In the genomic region with DNA sequence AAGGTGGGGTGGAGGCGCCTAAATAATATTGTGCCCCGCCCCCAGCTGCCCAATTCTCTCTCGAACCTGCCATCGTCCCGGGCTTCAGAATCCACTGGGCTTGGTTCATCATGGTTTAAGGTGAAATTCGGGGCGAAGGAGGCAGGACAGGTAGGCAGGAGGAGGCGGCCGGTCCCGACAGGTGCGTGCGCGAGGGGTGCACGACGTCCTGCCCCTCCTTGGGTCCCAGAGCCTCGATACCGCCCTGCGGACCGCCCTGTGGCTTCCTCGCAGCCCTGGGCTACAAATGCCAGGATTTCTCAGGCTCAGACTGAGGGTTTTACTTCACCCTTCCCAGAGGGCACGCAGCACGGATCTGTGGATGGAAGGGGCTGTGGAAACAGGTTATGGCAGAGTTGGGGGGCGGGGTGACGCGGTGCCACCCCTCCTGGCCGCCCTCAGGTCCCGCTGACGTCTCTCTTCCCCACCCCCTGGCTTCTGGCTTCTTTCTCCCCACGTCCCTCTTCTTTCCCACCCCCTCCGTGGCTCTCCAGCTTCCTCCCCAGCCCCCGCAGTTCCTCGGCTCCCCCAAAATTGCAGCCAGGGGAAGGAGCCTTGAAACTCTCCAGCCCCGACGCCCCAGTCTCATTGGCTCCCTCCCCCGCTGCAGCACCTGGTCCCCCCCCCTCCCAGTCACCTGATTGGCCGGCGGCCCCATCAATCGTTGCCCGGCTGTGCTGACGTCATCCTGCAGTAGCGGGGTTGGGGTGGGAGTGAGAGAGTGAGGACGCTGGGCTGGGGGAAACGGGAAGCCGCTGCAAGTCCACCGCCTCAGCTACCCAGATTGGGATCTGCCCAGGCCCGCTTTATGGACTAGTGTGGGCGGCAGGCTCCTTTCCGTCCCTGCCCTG, we compare ENCODE assay signal across 1 cellular context.
TF ChIP-seq lines count a peak whose summit lies in the region.

Gene CLSTN3 (plus strand): TSS at position 725 of the 890 bp plus-strand sequence. CDS start 278 bp downstream, outside the sequence.

TF ChIP-seq in K562, 482 proteins besides CTCF, POLR2A, EP300 and RAD21 (continued from another document and continues in another):
- TF ChIP-seq, protein P1, sequence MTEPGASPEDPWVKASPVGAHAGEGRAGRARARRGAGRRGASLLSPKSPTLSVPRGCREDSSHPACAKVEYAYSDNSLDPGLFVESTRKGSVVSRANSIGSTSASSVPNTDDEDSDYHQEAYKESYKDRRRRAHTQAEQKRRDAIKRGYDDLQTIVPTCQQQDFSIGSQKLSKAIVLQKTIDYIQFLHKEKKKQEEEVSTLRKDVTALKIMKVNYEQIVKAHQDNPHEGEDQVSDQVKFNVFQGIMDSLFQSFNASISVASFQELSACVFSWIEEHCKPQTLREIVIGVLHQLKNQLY (CRISPR knock-in tag; conservative IDR thresholded peaks at IDR 0.05): no peak
- TF ChIP-seq NRF1 (conservative IDR thresholded peaks at IDR 0.05 in 1 of 2, IDR thresholded peaks at IDR 0.05 in 1 of 2) (peak in 1 of 2 experiments; percentile 30; a peak in 1 of 4 replicates), MAZ (CRISPR knock-in tag; conservative IDR thresholded peaks at IDR 0.05 in 1 of 2, IDR thresholded peaks at IDR 0.05 in 1 of 2) (0 out of 4 replicates have a peak, but pooled peaks of 1 of the 2 experiments have one; percentile 15), ATF7 (IDR thresholded peaks at IDR 0.05) (peak; percentile 93), FOS (IDR thresholded peaks at IDR 0.05; ENCODE audit: extremely low read depth, insufficient read length) (peak; percentile 73), TAF9B (IDR thresholded peaks at IDR 0.05; ENCODE audit: partially characterized antibody) (no peak), VEZF1 (CRISPR knock-in tag; IDR thresholded peaks at IDR 0.05) (peak; percentile 90), KDM2B (CRISPR knock-in tag; IDR thresholded peaks at IDR 0.05) (no peak), ZNF398 (CRISPR knock-in tag; IDR thresholded peaks at IDR 0.05) (no peak), NR2F6 (CRISPR knock-in tag; IDR thresholded peaks at IDR 0.05) (no peak), ASH1L (IDR thresholded peaks at IDR 0.05; ENCODE audit: borderline replicate concordance, low read depth, partially characterized antibody) (peak; percentile 69), CBX2 (IDR thresholded peaks at IDR 0.05; ENCODE audit: insufficient read depth, low read length, poor library complexity, severe bottlenecking) (no peak), RBM25 (IDR thresholded peaks at IDR 0.05; ENCODE audit: low read depth, low read length, severe bottlenecking) (peak; percentile 50), MBD2 (IDR thresholded peaks at IDR 0.05; ENCODE audit: borderline replicate concordance, low read depth) (peak; percentile 67; the same call in 1 of the 2 replicates), FOSL1 (tag; conservative IDR thresholded peaks at IDR 0.05) (0 out of 2 replicates have a peak, but pooled peaks have one; percentile 14), BCOR (IDR thresholded peaks at IDR 0.05) (no peak), NFYB (IDR thresholded peaks at IDR 0.05; ENCODE audit: extremely low read depth, insufficient read length) (peak; percentile 82), POLR2G (IDR thresholded peaks at IDR 0.05; ENCODE audit: low read depth, low read length) (peak; percentile 52; the same call in 1 of the 2 replicates), CXXC5 (CRISPR knock-in tag; IDR thresholded peaks at IDR 0.05) (peak; percentile 49), MXI1 (IDR thresholded peaks at IDR 0.05; ENCODE audit: low read depth, low read length) (no peak), L3MBTL2 (IDR thresholded peaks at IDR 0.05) (0 out of 2 replicates have a peak, but pooled peaks have one; percentile 34), CAMTA2 (CRISPR knock-in tag; conservative IDR thresholded peaks at IDR 0.05) (no peak), HMG20B (CRISPR knock-in tag; IDR thresholded peaks at IDR 0.05) (no peak), CREB1 (IDR thresholded peaks at IDR 0.05) (peak; percentile 63), CREB1 (CRISPR knock-in tag; IDR thresholded peaks at IDR 0.05) (peak; percentile 78), ZBTB9 (CRISPR knock-in tag; IDR thresholded peaks at IDR 0.05) (0 out of 2 replicates have a peak, but pooled peaks have one; percentile 27), MCM2 (IDR thresholded peaks at IDR 0.05; ENCODE audit: low read depth) (no peak), CREM (IDR thresholded peaks at IDR 0.05; ENCODE audit: low read depth) (peak; percentile 95), SP2 (IDR thresholded peaks at IDR 0.05; ENCODE audit: extremely low read depth, low read depth, low read length, poor library complexity, severe bottlenecking) (peak; percentile 80), MEIS2 (IDR thresholded peaks at IDR 0.05; ENCODE audit: partially characterized antibody) (no peak), SIN3A (IDR thresholded peaks at IDR 0.05; ENCODE audit: borderline replicate concordance in 2 of 2, control insufficient read depth in 1 of 2, low read depth in 2 of 2, low read length in 2 of 2) (no peak), ATF3 (IDR thresholded peaks at IDR 0.05) (peak; percentile 98), ATF3 (CRISPR knock-in tag; conservative IDR thresholded peaks at IDR 0.05) (no peak), ZFP30 (CRISPR knock-in tag; IDR thresholded peaks at IDR 0.05; ENCODE audit: borderline replicate concordance) (no peak), ZBTB7A (IDR thresholded peaks at IDR 0.05; ENCODE audit: borderline replicate concordance, control insufficient read depth, low read depth, low read length) (peak; percentile 53; the same call in 1 of the 2 replicates), SMARCB1 (IDR thresholded peaks at IDR 0.05; ENCODE audit: insufficient read length, low read depth) (no peak)
- TF ChIP-seq, protein P2, sequence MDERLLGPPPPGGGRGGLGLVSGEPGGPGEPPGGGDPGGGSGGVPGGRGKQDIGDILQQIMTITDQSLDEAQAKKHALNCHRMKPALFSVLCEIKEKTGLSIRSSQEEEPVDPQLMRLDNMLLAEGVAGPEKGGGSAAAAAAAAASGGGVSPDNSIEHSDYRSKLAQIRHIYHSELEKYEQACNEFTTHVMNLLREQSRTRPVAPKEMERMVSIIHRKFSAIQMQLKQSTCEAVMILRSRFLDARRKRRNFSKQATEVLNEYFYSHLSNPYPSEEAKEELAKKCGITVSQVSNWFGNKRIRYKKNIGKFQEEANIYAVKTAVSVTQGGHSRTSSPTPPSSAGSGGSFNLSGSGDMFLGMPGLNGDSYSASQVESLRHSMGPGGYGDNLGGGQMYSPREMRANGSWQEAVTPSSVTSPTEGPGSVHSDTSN (CRISPR knock-in tag; IDR thresholded peaks at IDR 0.05; ENCODE audit: low read depth): peak; percentile 87
- TF ChIP-seq, protein P2 (tag; conservative IDR thresholded peaks at IDR 0.05; ENCODE audit: low read depth): peak; percentile 96
- TF ChIP-seq, protein P3, sequence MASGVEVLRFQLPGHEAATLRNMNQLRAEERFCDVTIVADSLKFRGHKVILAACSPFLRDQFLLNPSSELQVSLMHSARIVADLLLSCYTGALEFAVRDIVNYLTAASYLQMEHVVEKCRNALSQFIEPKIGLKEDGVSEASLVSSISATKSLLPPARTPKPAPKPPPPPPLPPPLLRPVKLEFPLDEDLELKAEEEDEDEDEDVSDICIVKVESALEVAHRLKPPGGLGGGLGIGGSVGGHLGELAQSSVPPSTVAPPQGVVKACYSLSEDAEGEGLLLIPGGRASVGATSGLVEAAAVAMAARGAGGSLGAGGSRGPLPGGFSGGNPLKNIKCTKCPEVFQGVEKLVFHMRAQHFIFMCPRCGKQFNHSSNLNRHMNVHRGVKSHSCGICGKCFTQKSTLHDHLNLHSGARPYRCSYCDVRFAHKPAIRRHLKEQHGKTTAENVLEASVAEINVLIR (CRISPR knock-in tag; IDR thresholded peaks at IDR 0.05): peak; percentile 64; the same call in 1 of the 2 replicates
- TF ChIP-seq, protein P4, sequence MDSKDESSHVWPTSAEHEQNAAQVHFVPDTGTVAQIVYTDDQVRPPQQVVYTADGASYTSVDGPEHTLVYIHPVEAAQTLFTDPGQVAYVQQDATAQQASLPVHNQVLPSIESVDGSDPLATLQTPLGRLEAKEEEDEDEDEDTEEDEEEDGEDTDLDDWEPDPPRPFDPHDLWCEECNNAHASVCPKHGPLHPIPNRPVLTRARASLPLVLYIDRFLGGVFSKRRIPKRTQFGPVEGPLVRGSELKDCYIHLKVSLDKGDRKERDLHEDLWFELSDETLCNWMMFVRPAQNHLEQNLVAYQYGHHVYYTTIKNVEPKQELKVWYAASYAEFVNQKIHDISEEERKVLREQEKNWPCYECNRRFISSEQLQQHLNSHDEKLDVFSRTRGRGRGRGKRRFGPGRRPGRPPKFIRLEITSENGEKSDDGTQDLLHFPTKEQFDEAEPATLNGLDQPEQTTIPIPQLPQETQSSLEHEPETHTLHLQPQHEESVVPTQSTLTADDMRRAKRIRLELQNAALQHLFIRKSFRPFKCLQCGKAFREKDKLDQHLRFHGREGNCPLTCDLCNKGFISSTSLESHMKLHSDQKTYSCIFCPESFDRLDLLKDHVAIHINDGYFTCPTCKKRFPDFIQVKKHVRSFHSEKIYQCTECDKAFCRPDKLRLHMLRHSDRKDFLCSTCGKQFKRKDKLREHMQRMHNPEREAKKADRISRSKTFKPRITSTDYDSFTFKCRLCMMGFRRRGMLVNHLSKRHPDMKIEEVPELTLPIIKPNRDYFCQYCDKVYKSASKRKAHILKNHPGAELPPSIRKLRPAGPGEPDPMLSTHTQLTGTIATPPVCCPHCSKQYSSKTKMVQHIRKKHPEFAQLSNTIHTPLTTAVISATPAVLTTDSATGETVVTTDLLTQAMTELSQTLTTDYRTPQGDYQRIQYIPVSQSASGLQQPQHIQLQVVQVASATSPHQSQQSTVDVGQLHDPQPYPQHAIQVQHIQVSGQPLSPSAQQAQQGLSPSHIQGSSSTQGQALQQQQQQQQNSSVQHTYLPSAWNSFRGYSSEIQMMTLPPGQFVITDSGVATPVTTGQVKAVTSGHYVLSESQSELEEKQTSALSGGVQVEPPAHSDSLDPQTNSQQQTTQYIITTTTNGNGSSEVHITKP (IDR thresholded peaks at IDR 0.05; ENCODE audit: partially characterized antibody): peak; percentile 90
- TF ChIP-seq, protein P5, sequence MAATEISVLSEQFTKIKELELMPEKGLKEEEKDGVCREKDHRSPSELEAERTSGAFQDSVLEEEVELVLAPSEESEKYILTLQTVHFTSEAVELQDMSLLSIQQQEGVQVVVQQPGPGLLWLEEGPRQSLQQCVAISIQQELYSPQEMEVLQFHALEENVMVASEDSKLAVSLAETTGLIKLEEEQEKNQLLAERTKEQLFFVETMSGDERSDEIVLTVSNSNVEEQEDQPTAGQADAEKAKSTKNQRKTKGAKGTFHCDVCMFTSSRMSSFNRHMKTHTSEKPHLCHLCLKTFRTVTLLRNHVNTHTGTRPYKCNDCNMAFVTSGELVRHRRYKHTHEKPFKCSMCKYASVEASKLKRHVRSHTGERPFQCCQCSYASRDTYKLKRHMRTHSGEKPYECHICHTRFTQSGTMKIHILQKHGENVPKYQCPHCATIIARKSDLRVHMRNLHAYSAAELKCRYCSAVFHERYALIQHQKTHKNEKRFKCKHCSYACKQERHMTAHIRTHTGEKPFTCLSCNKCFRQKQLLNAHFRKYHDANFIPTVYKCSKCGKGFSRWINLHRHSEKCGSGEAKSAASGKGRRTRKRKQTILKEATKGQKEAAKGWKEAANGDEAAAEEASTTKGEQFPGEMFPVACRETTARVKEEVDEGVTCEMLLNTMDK (IDR thresholded peaks at IDR 0.05; ENCODE audit: borderline replicate concordance, insufficient read depth, low read depth, low read length, poor library complexity, severe bottlenecking): no peak
